25 cellular contexts compared by ENCODE assay signal in genomic region chr5:88937406-88937805, GRCh38. TPM values are rescaled to one million over a fixed set of nuclear protein-coding genes. Genes with fewer than 3 reads are reported as not detected.
DNase-seq lines count a peak whose midpoint lies in the region; ATAC-seq and TF ChIP-seq lines count a peak whose summit lies in the region.
"Had no signal": no experiment of that assay in that cellular context is flagged by ENCODE, and none has a peak within 500 bp of the region (broad histone marks: within the 10 kb centered on the region; RNA-seq: fewer than 3 reads in every experiment).

No MANE protein-coding gene starts in this region.

- no peak for TF ChIP-seq POLR2A in gastrocnemius medialis (IDR thresholded peaks at IDR 0.05)

- H3K79me2 ChIP-seq in SK-N-SH (ENCODE audit: insufficient read depth), result no peaks in the 10 kb centered on the region

- POLR2A ChIA-PET in SK-N-SH (lab: Yijun Ruan, JAX), result no interaction called here

- peak overlapping the region in 1 of 2 donors; percentile 11 for H3K9ac ChIP-seq in mucosa of rectum (ENCODE audit: low read depth in 1 of 2, low read length in 2 of 2)
- H3K9ac ChIP-seq in SK-N-SH, result no peak overlapping the region
- H3K9ac ChIP-seq: BLaER1 had no signal

- H4K20me1 ChIP-seq in SK-N-SH (ENCODE audit: insufficient read depth), result no peaks in the 10 kb centered on the region
- H4K20me1 ChIP-seq: BLaER1 had no signal

- TF ChIP-seq EP300 in SK-N-SH (IDR thresholded peaks at IDR 0.05; ENCODE audit: borderline replicate concordance in 1 of 2, low read depth in 1 of 2, low read length in 1 of 2), result no peak

- no peak overlapping the region for H3K4me2 ChIP-seq in SK-N-SH
- H3K4me2 ChIP-seq: BLaER1 had no signal

- DNase-seq in left colon, result no peak
- no peak for DNase-seq in gastrocnemius medialis
- DNase-seq in NCI-H187 treated with DMSO at 0.1 percent for 48 hours (lab: John Stamatoyannopoulos, UW), result no peak
- DNase-seq in NCI-H1105 treated with DMSO at 0.1 percent for 48 hours (lab: John Stamatoyannopoulos, UW), result no peak
- DNase-seq in brain microvascular endothelial cell, result no peak
- DNase-seq in SK-N-SH, result no peak
- DNase-seq: 8988T; ACHN; BE2C; C1 segment of cervical spinal cord; CD4-positive, alpha-beta memory T cell; CD4-positive, CD25-positive, alpha-beta regulatory T cell; CD8-positive, alpha-beta memory T cell; COR-L47; DMS 273 treated with DMSO at 0.1 percent for 48 hours; DMS153; DMS53; DMS79; DND-41; EL; GDM1 had no signal

- CTCF ChIA-PET in SK-N-SH (lab: Yijun Ruan, JAX), result interaction anchor here (1.2 kb wide), 1 partner anchor 11 kb away, joined by 3 read pairs; no protein-coding TSS in a partner anchor

- TF ChIP-seq CTCF in gastrocnemius medialis (IDR thresholded peaks at IDR 0.05 in 4 of 5, conservative IDR thresholded peaks at IDR 0.05 in 1 of 5) (no peak), brain microvascular endothelial cell (IDR thresholded peaks at IDR 0.05; ENCODE audit: low read depth, low read length, missing control alignments) (no peak), SK-N-SH (IDR thresholded peaks at IDR 0.05) (no peak)

- WGBS in SK-N-SH (ENCODE audit: low lambda C conversion rate), result 70% methylated on average over 5 of the region's 5 CpGs

- H3K4me1 ChIP-seq in mucosa of rectum (ENCODE audit: control insufficient read depth in 2 of 2, insufficient read depth in 2 of 2, low read length in 2 of 2) (peaks cover 5 to 8% of the 10 kb centered on the region in 2 donors), gastrocnemius medialis (peaks cover 22 to 28% of the 10 kb centered on the region in 2 donors), SK-N-SH (ENCODE audit: control insufficient read depth in 1 of 2, insufficient read depth in 2 of 2, low read depth in 1 of 2, low read length in 1 of 2) (no peaks in the 10 kb centered on the region)
- H3K4me1 ChIP-seq: BE2C had no signal

- H3K36me3 ChIP-seq in mucosa of rectum (ENCODE audit: control insufficient read depth in 2 of 2, insufficient read depth in 2 of 2, low read length in 2 of 2), result no peaks in the 10 kb centered on the region
- no peaks in the 10 kb centered on the region for H3K36me3 ChIP-seq in gastrocnemius medialis
- no peaks in the 10 kb centered on the region for H3K36me3 ChIP-seq in brain microvascular endothelial cell (replicated peaks)
- H3K36me3 ChIP-seq in SK-N-SH (replicated peaks in 1 of 2; ENCODE audit: control insufficient read depth in 1 of 2, insufficient read depth in 2 of 2, low read length in 1 of 2), result no peaks in the 10 kb centered on the region
- H3K36me3 ChIP-seq: BE2C, BLaER1 had no signal

- ATAC-seq in left colon (peak; percentile 97), gastrocnemius medialis (no peak)
- ATAC-seq: GM12878 had no signal

- no peak overlapping the region for H2AFZ ChIP-seq in SK-N-SH (ENCODE audit: low read depth)

- intact Hi-C loops in left colon (cut with DNase I, micrococcal nuclease) (no loop called here), gastrocnemius medialis (cut with DNase I; ENCODE audit: low total_unique reads) (no loop called here)

- peak overlapping the region; percentile 13 to 28 for H3K27ac ChIP-seq in mucosa of rectum (ENCODE audit: low read depth in 2 of 2, low read length in 2 of 2)
- H3K27ac ChIP-seq in gastrocnemius medialis, result peak overlapping the region; percentile 76 to 86 (median 80)
- H3K27ac ChIP-seq in brain microvascular endothelial cell, result no peak overlapping the region
- no peak overlapping the region for H3K27ac ChIP-seq in SK-N-SH (ENCODE audit: low read depth in 2 of 2, low read length in 1 of 2)
- H3K27ac ChIP-seq: BLaER1 had no signal

- H3K27me3 ChIP-seq in mucosa of rectum (ENCODE audit: control insufficient read depth in 2 of 2, insufficient read depth in 2 of 2, low read length in 2 of 2) (no peaks in the 10 kb centered on the region), gastrocnemius medialis (no peaks in the 10 kb centered on the region), brain microvascular endothelial cell (replicated peaks) (no peaks in the 10 kb centered on the region), SK-N-SH (ENCODE audit: insufficient read depth) (no peaks in the 10 kb centered on the region)
- H3K27me3 ChIP-seq: BE2C, BLaER1 had no signal

- TF ChIP-seq RAD21 in SK-N-SH (IDR thresholded peaks at IDR 0.05; ENCODE audit: low read length), result no peak

- in situ Hi-C loops in gastrocnemius medialis (cut with MboI; ENCODE audit: low sequenced_read_pairs in 4 of 4), result loop anchor here in 1 of 4 donors (10.0 kb wide), 1 partner anchor 203 kb away; no protein-coding TSS in a partner anchor
- in situ Hi-C loops in brain microvascular endothelial cell (cut with HindIII; ENCODE audit: low pct_ligation_motif_present, low sequenced_read_pairs), result no loop called here

- H3K9me2 ChIP-seq in SK-N-SH, result no peaks in the 10 kb centered on the region

- no peaks in the 10 kb centered on the region for H3K9me3 ChIP-seq in mucosa of rectum (ENCODE audit: control insufficient read depth in 2 of 2, low read length in 2 of 2)
- H3K9me3 ChIP-seq in gastrocnemius medialis, result no peaks in the 10 kb centered on the region
- H3K9me3 ChIP-seq in SK-N-SH, result no peaks in the 10 kb centered on the region
- H3K9me3 ChIP-seq: BE2C, BLaER1 had no signal

- peak overlapping the region; percentile 44 to 62 for H3K4me3 ChIP-seq in mucosa of rectum (ENCODE audit: low read length in 2 of 2)
- no peak overlapping the region for H3K4me3 ChIP-seq in gastrocnemius medialis
- H3K4me3 ChIP-seq in brain microvascular endothelial cell (ENCODE audit: low read depth, low read length), result no peak overlapping the region
- H3K4me3 ChIP-seq in SK-N-SH (ENCODE audit: low read depth in 2 of 2, low read length in 1 of 2), result no peak overlapping the region
- H3K4me3 ChIP-seq: BLaER1, GM12878 had no signal

- no peaks in the 10 kb centered on the region for H3F3A ChIP-seq in SK-N-SH (replicated peaks; ENCODE audit: insufficient read depth)

TF ChIP-seq in SK-N-SH, 30 proteins besides CTCF, POLR2A, EP300 and RAD21:
- TF ChIP-seq SIN3A (IDR thresholded peaks at IDR 0.05; ENCODE audit: borderline replicate concordance, low read depth, low read length) (no peak), MEF2A (IDR thresholded peaks at IDR 0.05; ENCODE audit: borderline replicate concordance, low read depth) (no peak), TEAD4 (IDR thresholded peaks at IDR 0.05; ENCODE audit: borderline replicate concordance, insufficient read depth) (no peak), ELF1 (IDR thresholded peaks at IDR 0.05) (no peak), JUND (IDR thresholded peaks at IDR 0.05) (no peak), FOSL2 (IDR thresholded peaks at IDR 0.05; ENCODE audit: borderline replicate concordance, low read depth) (no peak), FOXJ3 (CRISPR knock-in tag; IDR thresholded peaks at IDR 0.05) (no peak), FOXM1 (IDR thresholded peaks at IDR 0.05; ENCODE audit: low read depth) (no peak), POLR2AphosphoS5 (IDR thresholded peaks at IDR 0.05; ENCODE audit: low read depth, low read length) (no peak), GATA2 (CRISPR knock-in tag; IDR thresholded peaks at IDR 0.05) (no peak), YY1 (IDR thresholded peaks at IDR 0.05; ENCODE audit: low read depth) (no peak), USF1 (IDR thresholded peaks at IDR 0.05; ENCODE audit: borderline replicate concordance, low read depth) (no peak), GABPA (IDR thresholded peaks at IDR 0.05; ENCODE audit: low read depth) (no peak)
- TF ChIP-seq, protein P1, sequence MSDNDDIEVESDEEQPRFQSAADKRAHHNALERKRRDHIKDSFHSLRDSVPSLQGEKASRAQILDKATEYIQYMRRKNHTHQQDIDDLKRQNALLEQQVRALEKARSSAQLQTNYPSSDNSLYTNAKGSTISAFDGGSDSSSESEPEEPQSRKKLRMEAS (IDR thresholded peaks at IDR 0.05; ENCODE audit: low read depth), result no peak
- TF ChIP-seq, protein P2, sequence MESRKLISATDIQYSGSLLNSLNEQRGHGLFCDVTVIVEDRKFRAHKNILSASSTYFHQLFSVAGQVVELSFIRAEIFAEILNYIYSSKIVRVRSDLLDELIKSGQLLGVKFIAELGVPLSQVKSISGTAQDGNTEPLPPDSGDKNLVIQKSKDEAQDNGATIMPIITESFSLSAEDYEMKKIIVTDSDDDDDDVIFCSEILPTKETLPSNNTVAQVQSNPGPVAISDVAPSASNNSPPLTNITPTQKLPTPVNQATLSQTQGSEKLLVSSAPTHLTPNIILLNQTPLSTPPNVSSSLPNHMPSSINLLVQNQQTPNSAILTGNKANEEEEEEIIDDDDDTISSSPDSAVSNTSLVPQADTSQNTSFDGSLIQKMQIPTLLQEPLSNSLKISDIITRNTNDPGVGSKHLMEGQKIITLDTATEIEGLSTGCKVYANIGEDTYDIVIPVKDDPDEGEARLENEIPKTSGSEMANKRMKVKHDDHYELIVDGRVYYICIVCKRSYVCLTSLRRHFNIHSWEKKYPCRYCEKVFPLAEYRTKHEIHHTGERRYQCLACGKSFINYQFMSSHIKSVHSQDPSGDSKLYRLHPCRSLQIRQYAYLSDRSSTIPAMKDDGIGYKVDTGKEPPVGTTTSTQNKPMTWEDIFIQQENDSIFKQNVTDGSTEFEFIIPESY (IDR thresholded peaks at IDR 0.05; ENCODE audit: borderline replicate concordance, low read depth), result no peak
TF ChIP-seq in SK-N-SH: peak in this region for 0.

RNA-seq across cellular contexts. Expression of gene MEF2C, which starts 54.4 kb away (rescaled TPM):
- total RNA-seq in left colon (10 to 100 TPM; 10.0 to 27.4 TPM), gastrocnemius medialis (100 to 1,000 TPM in 3 of 4 donors, 10 to 100 TPM in 1; 63.8 to 192 (median 128) TPM)
- polyA plus RNA-seq in SK-N-SH (2012; rRNA removed), result 0.93 and 1.2 TPM in 2 replicates
- polyA plus RNA-seq in SK-N-SH (2012; cell fraction: cytosol; rRNA removed), result 1.4 and 1.6 TPM in 2 replicates
- polyA plus RNA-seq in SK-N-SH (2012; cell fraction: nucleus; rRNA removed), result 1.0 and 1.2 TPM in 2 replicates
- total RNA-seq: G401 had no signal
- polyA plus RNA-seq: CD8-positive, alpha-beta memory T cell had no signal

Comparison
In these comparisons a context has a peak if more than half of its experiments do, and no peak if none do; other contexts are left out.
1. H3K27ac ChIP-seq: peak in mucosa of rectum (2 of 2) and gastrocnemius medialis (4 of 4); none in brain microvascular endothelial cell (single experiment) and SK-N-SH (0 of 2).
2. H3K4me3 ChIP-seq: peak in mucosa of rectum (2 of 2); none in gastrocnemius medialis (0 of 4), brain microvascular endothelial cell (single experiment) and SK-N-SH (0 of 2).